In the genomic region with DNA sequence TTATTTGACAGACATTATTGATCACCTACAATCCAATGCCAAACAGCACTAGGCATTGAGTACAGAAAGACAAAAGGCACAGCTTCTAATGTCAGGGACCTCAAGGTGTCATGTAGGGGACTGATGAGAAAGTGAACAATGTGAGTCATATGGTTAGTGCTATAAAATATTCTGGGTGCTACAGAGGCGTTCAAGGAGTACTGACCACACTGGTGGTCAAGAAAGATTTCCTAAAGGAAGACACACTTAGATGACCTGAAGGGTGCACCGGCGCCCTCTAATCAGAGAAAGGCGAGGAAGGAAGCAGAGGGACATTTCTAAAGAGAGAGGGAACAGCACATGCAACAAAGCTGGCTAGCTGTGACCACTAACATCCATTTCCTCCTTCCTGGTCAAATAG, we compare ENCODE assay signal across 24 cellular contexts.
DNase-seq lines count a peak whose midpoint lies in the region; ATAC-seq and TF ChIP-seq lines count a peak whose summit lies in the region.
"Had no signal": no experiment of that assay in that cellular context is flagged by ENCODE, and none has a peak within 500 bp of the region (broad histone marks: within the 10 kb centered on the region; RNA-seq: fewer than 3 reads in every experiment).

No MANE protein-coding gene starts in this region.

- H3K79me2 ChIP-seq in PC-3 (ENCODE audit: low read length): no peaks in the 10 kb centered on the region

- H3K27ac ChIP-seq in PC-3 (ENCODE audit: low read length): peak overlapping the region; percentile 88
- peak overlapping the region; percentile 24 for H3K27ac ChIP-seq in duodenal mucosa (ENCODE audit: low read depth, low read length)
- H3K27ac ChIP-seq in neutrophil: peak overlapping the region; percentile 2
- H3K27ac ChIP-seq in spleen: no peak overlapping the region
- H3K27ac ChIP-seq: BLaER1 treated with 17β-estradiol and CSF1 and Interleukin-3, amounts not matched to agents 10 nM and 100 nM; breast epithelium; left ventricle myocardium inferior; right lobe of liver; VCaP had no signal

- TF ChIP-seq CTCF in PC-3 (conservative IDR thresholded peaks at IDR 0.05; ENCODE audit: low read depth, low read length): no peak
- no peak for TF ChIP-seq CTCF in neutrophil (IDR thresholded peaks at IDR 0.05)
- no peak for TF ChIP-seq CTCF in spleen (IDR thresholded peaks at IDR 0.05 in 8 of 11, conservative IDR thresholded peaks at IDR 0.05 in 3 of 11)

- intact Hi-C loops in PC-3 (cut with micrococcal nuclease) (loop anchor here (5.0 kb wide), 1 partner anchor 121 kb away; no protein-coding TSS in a partner anchor), spleen (cut with DNase I; ENCODE audit: low total_unique reads) (no loop called here)

- DNase-seq in ELR (ENCODE audit: low read depth) (peak; percentile 42), PC-3 (no peak), spleen (no peak), GDM1 (lab: John Stamatoyannopoulos, UW) (no peak), epidermal melanocyte (ENCODE audit: insufficient read length, low spot score) (no peak)
- DNase-seq: activated CD4-positive, alpha-beta T cell treated with anti-CD3 and anti-CD28 coated beads for 4 hours; activated effector memory CD4-positive, alpha-beta T cell treated with Interleukin-2 at 50 U/mL for 16 hours; GF-D8; left ventricle myocardium inferior; NCI-H1417 treated with DMSO at 0.1 percent for 48 hours; NCI-H2029 treated with DMSO at 0.1 percent for 48 hours; NCI-H524 treated with DMSO at 0.1 percent for 48 hours; OCI-M1; right lobe of liver; Right ventricle myocardium superior; stimulated activated CD4-positive, alpha-beta T cell treated with anti-CD3 and anti-CD28 coated beads, Interleukin-4, amount 100 ng/mL, for 1 hour; thyroid gland had no signal

- H4K20me1 ChIP-seq in PC-3 (ENCODE audit: low read length): no peaks in the 10 kb centered on the region
- H4K20me1 ChIP-seq: BLaER1 treated with 17β-estradiol and CSF1 and Interleukin-3, amounts not matched to agents 10 nM and 100 nM had no signal

- peak overlapping the region; percentile 52 for H3K4me2 ChIP-seq in PC-3 (ENCODE audit: low read length)
- H3K4me2 ChIP-seq: BLaER1 treated with 17β-estradiol and CSF1 and Interleukin-3, amounts not matched to agents 10 nM and 100 nM had no signal

- no peaks in the 10 kb centered on the region for H3K9me2 ChIP-seq in PC-3 (replicated peaks; ENCODE audit: low read length)

- no peaks in the 10 kb centered on the region for H3K36me3 ChIP-seq in PC-3 (ENCODE audit: low read depth, low read length)
- H3K36me3 ChIP-seq in duodenal mucosa (ENCODE audit: control insufficient read depth in 1 of 2, insufficient read depth in 2 of 2, low read length in 2 of 2): no peaks in the 10 kb centered on the region
- H3K36me3 ChIP-seq in neutrophil: no peaks in the 10 kb centered on the region
- no peaks in the 10 kb centered on the region for H3K36me3 ChIP-seq in spleen
- H3K36me3 ChIP-seq: BLaER1 treated with 17β-estradiol and CSF1 and Interleukin-3, amounts not matched to agents 10 nM and 100 nM; breast epithelium; left ventricle myocardium inferior; right lobe of liver; thyroid gland had no signal

- WGBS in spleen, 5 donors: 48 to 79% (median 66%) methylated on average over 4 of the region's 4 CpGs

- no peak for TF ChIP-seq POLR2A in spleen (IDR thresholded peaks at IDR 0.05)

- H3K9ac ChIP-seq in PC-3 (ENCODE audit: low read length): peak overlapping the region; percentile 20; the same call in 1 of the 2 replicates
- H3K9ac ChIP-seq in duodenal mucosa (ENCODE audit: low read depth in 1 of 2, low read length in 2 of 2): no peak overlapping the region
- H3K9ac ChIP-seq: BLaER1 treated with 17β-estradiol and CSF1 and Interleukin-3, amounts not matched to agents 10 nM and 100 nM; GM23248 had no signal

- ATAC-seq in PC-3: no peak
- ATAC-seq: activated naive CD4-positive, alpha-beta T cell treated with anti-CD3 and anti-CD28 coated beads, Interleukin-2, amount 50 U/mL, for 72 hours had no signal

- H3K27me3 ChIP-seq in PC-3 (ENCODE audit: low read length): no peaks in the 10 kb centered on the region
- no peaks in the 10 kb centered on the region for H3K27me3 ChIP-seq in duodenal mucosa (ENCODE audit: control insufficient read depth in 1 of 2, insufficient read depth in 2 of 2, low read length in 2 of 2)
- no peaks in the 10 kb centered on the region for H3K27me3 ChIP-seq in neutrophil
- H3K27me3 ChIP-seq in spleen (replicated peaks in 1 of 7): peaks cover 0 to 4% (median 0%) of the 10 kb centered on the region in 7 donors
- H3K27me3 ChIP-seq: BLaER1 treated with 17β-estradiol and CSF1 and Interleukin-3, amounts not matched to agents 10 nM and 100 nM; breast epithelium; right lobe of liver; thyroid gland had no signal

- CTCF ChIA-PET in PC-3 (lab: Charles Lee): no interaction called here

- no peaks in the 10 kb centered on the region for H3K9me3 ChIP-seq in PC-3 (ENCODE audit: low read length)
- no peaks in the 10 kb centered on the region for H3K9me3 ChIP-seq in duodenal mucosa (ENCODE audit: control insufficient read depth in 1 of 2, low read length in 2 of 2)
- no peaks in the 10 kb centered on the region for H3K9me3 ChIP-seq in neutrophil
- H3K9me3 ChIP-seq in spleen: no peaks in the 10 kb centered on the region
- H3K9me3 ChIP-seq: breast epithelium, left ventricle myocardium inferior, right lobe of liver, thyroid gland had no signal

- no TSS peak for BruUV-seq in PC-3 (replicated peaks; lab: Mats Ljungman, UMichigan)

- H2AFZ ChIP-seq in PC-3 (ENCODE audit: low read length): peak overlapping the region; percentile 34; the same call in 1 of the 2 replicates
- H2AFZ ChIP-seq: GM23248 had no signal

- H3F3A ChIP-seq in PC-3 (ENCODE audit: low read length, unreplicated experiment): peaks cover 14% of the 10 kb centered on the region

- H3K4me1 ChIP-seq in PC-3 (ENCODE audit: insufficient read depth, low read length) (peaks cover 68% of the 10 kb centered on the region), duodenal mucosa (ENCODE audit: control insufficient read depth in 1 of 2, insufficient read depth in 2 of 2, low read length in 2 of 2) (peaks cover 56 to 77% of the 10 kb centered on the region in 2 donors), neutrophil (ENCODE audit: control insufficient read depth in 1 of 2, insufficient read depth in 1 of 2, low read depth in 1 of 2, low read length in 1 of 2) (peaks cover 60 to 65% of the 10 kb centered on the region in 2 experiments), spleen (peaks cover 0 to 21% (median 6%) of the 10 kb centered on the region in 6 donors)
- H3K4me1 ChIP-seq: breast epithelium, left ventricle myocardium inferior, right lobe of liver had no signal

- H3K4me3 ChIP-seq in PC-3 (ENCODE audit: low read length) (no peak overlapping the region), duodenal mucosa (ENCODE audit: low read depth in 1 of 2, low read length in 2 of 2) (no peak overlapping the region), neutrophil (ENCODE audit: low read depth in 1 of 2, low read length in 1 of 2) (no peak overlapping the region), spleen (no peak overlapping the region)
- H3K4me3 ChIP-seq: BLaER1 treated with 17β-estradiol and CSF1 and Interleukin-3, amounts not matched to agents 10 nM and 100 nM; breast epithelium; GM23248; left ventricle myocardium inferior; right lobe of liver; thyroid gland had no signal

- POLR2A ChIA-PET in PC-3 (lab: Charles Lee; ENCODE audit: unreplicated experiment): interaction anchor here (0.6 kb wide), 1 partner anchor 13 kb away, joined by 3 read pairs; no protein-coding TSS in a partner anchor

Comparison
In these comparisons a context has a peak if more than half of its experiments do, and no peak if none do; other contexts are left out.
1. H3K27ac ChIP-seq: peak in PC-3 (single experiment), duodenal mucosa (single experiment) and neutrophil (single experiment); none in spleen (0 of 8).